9 cellular contexts compared by ENCODE assay signal in genomic region chr13:42883771-42884170, GRCh38.
DNase-seq lines count a peak whose midpoint lies in the region; ATAC-seq, FAIRE-seq and TF ChIP-seq lines count a peak whose summit lies in the region.
"Had no signal": no experiment of that assay in that cellular context is flagged by ENCODE, and none has a peak within 500 bp of the region (broad histone marks: within the 10 kb centered on the region; RNA-seq: fewer than 3 reads in every experiment).

No MANE protein-coding gene starts in this region.

- no peak overlapping the region for H3K27ac ChIP-seq in small intestine (ENCODE audit: low read depth in 1 of 2, low read length in 1 of 2)

- H3K36me3 Mint-ChIP-seq in activated CD8-positive, alpha-beta memory T cell treated with anti-CD3 and anti-CD28 coated beads, Interleukin-2, amount 10 ng/mL, durations not matched to agents 7 days and 5 days, result peaks cover 25% of the 10 kb centered on the region

- H3K36me3 ChIP-seq in small intestine (ENCODE audit: control insufficient read depth in 2 of 2, insufficient read depth in 2 of 2, low read length in 2 of 2), result peaks cover 4 to 9% of the 10 kb centered on the region in 2 donors

- H3K4me3 ChIP-seq in epithelial cell of esophagus (ENCODE audit: low read length) (no peak overlapping the region), small intestine (ENCODE audit: low read depth in 1 of 2, low read length in 2 of 2) (no peak overlapping the region)

- 19 to 25% (median 23%) methylated on average over 4 of the region's 4 CpGs for WGBS in small intestine, 3 donors

- no peaks in the 10 kb centered on the region for H3K4me1 Mint-ChIP-seq in activated CD8-positive, alpha-beta memory T cell treated with anti-CD3 and anti-CD28 coated beads, Interleukin-2, amount 10 ng/mL, durations not matched to agents 7 days and 5 days

- H3K4me3 Mint-ChIP-seq in activated CD8-positive, alpha-beta memory T cell treated with anti-CD3 and anti-CD28 coated beads, Interleukin-2, amount 10 ng/mL, durations not matched to agents 7 days and 5 days, result no peak overlapping the region
- H3K4me3 Mint-ChIP-seq: central memory CD8-positive, alpha-beta T cell had no signal

- FAIRE-seq in small intestine (lab: Jason Lieb, UNC), result no peak

- H3K27me3 Mint-ChIP-seq in activated CD8-positive, alpha-beta memory T cell treated with anti-CD3 and anti-CD28 coated beads, Interleukin-2, amount 10 ng/mL, durations not matched to agents 7 days and 5 days, result peaks cover 11% of the 10 kb centered on the region

- no peaks in the 10 kb centered on the region for H3K9me3 Mint-ChIP-seq in activated CD8-positive, alpha-beta memory T cell treated with anti-CD3 and anti-CD28 coated beads, Interleukin-2, amount 10 ng/mL, durations not matched to agents 7 days and 5 days (ENCODE audit: low read depth)
- H3K9me3 Mint-ChIP-seq: central memory CD8-positive, alpha-beta T cell had no signal

- H3K27ac Mint-ChIP-seq in activated CD8-positive, alpha-beta memory T cell treated with anti-CD3 and anti-CD28 coated beads, Interleukin-2, amount 10 ng/mL, durations not matched to agents 7 days and 5 days, result no peak overlapping the region

- no peaks in the 10 kb centered on the region for H3K9me3 ChIP-seq in small intestine (ENCODE audit: control insufficient read depth, low read depth)

- no peak for ATAC-seq in HG03354 (IDR thresholded peaks at IDR 0.05; ENCODE audit: poor library complexity, severe bottlenecking, unreplicated experiment)
- no peak for ATAC-seq in activated CD8-positive, alpha-beta memory T cell treated with anti-CD3 and anti-CD28 coated beads, Interleukin-2, amount 10 ng/mL, durations not matched to agents 7 days and 5 days

- DNase-seq in SHP77 (lab: John Stamatoyannopoulos, UW) (peak; percentile 51 to 70), SHP77 treated with DMSO at 0.1 percent for 48 hours (lab: John Stamatoyannopoulos, UW) (no peak), NCI-H82 (lab: John Stamatoyannopoulos, UW) (peak; percentile 91), epithelial cell of esophagus (ENCODE audit: low read depth) (peak; percentile 39), small intestine (peak; percentile 47), ureter (ENCODE audit: low spot score) (no peak)
- no peak for DNase-seq in activated CD8-positive, alpha-beta memory T cell treated with anti-CD3 and anti-CD28 coated beads, Interleukin-2, amount 10 ng/mL, durations not matched to agents 7 days and 5 days

- H3K27me3 ChIP-seq in small intestine (ENCODE audit: control insufficient read depth in 2 of 2, insufficient read depth in 2 of 2, low read length in 2 of 2), result no peaks in the 10 kb centered on the region

- H3K4me1 ChIP-seq in small intestine (ENCODE audit: control insufficient read depth in 2 of 2, insufficient read depth in 1 of 2, low read depth in 1 of 2, low read length in 1 of 2), result no peaks in the 10 kb centered on the region

- TF ChIP-seq CTCF in epithelial cell of esophagus (IDR thresholded peaks at IDR 0.05; ENCODE audit: insufficient read depth, low read depth, low read length, missing control alignments), result peak; percentile 50

- CTCF ChIA-PET in activated CD8-positive, alpha-beta memory T cell treated with anti-CD3 and anti-CD28 coated beads, Interleukin-2, amount 10 ng/mL, durations not matched to agents 7 days and 5 days (lab: Charles Lee), result no interaction called here

Comparison
In these comparisons a context has a peak if more than half of its experiments do, and no peak if none do; other contexts are left out.
1. DNase-seq: peak in SHP77 (2 of 2), NCI-H82 (single experiment), epithelial cell of esophagus (single experiment) and small intestine (single experiment); none in SHP77 treated with DMSO at 0.1 percent for 48 hours (single experiment), ureter (single experiment) and activated CD8-positive, alpha-beta memory T cell treated with anti-CD3 and anti-CD28 coated beads, Interleukin-2, amount 10 ng/mL, durations not matched to agents 7 days and 5 days (single experiment).